ENCODE assay signal across 12 cellular contexts in the genomic region with DNA sequence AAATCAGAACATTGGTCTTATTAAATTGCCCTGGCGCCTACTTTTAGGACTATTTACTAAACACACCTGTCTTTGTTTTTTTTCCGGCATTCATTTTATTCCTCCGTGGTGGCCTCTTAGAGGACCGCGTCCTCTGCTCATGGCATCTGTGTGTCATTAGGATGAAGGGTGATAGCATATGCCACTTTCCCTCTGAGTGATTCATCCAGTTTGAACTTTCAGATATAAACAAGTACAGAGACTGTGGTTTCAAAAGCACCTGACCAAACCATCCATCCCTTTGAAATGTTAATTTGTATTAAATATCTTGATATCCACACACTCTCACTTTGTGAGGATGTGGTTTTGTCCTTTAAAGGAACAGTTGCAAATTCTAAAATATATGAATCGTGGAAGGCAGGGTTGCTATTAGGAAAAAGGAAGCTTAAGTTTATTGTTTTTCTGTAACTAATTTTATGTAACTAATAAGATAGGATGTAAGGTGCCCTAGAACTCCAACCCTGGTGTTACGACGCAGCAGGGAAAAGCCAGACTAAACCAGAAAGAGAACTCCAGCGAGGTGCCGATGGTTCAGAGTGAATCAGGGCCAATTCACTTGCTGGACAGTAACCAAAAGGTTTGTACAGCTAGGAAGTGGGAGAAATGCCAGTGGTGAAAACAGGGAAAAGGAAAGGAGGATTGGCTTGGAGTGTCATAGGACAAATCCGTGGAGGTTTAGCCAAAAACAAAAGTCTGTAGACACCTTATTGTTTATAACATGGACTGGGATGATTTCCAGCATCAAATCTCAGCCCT.
DNase-seq lines count a peak whose midpoint lies in the region; ATAC-seq, FAIRE-seq and TF ChIP-seq lines count a peak whose summit lies in the region.
"Had no signal": no experiment of that assay in that cellular context is flagged by ENCODE, and none has a peak within 500 bp of the region (broad histone marks: within the 10 kb centered on the region; RNA-seq: fewer than 3 reads in every experiment).

No MANE protein-coding gene starts in this region.

- H3K36me3 ChIP-seq in heart left ventricle: no peaks in the 10 kb centered on the region
- H3K36me3 ChIP-seq in naive thymus-derived CD4-positive, alpha-beta T cell (ENCODE audit: control insufficient read depth in 2 of 3, insufficient read depth in 3 of 3, low read length in 3 of 3): no peaks in the 10 kb centered on the region
- H3K36me3 ChIP-seq: lower lobe of right lung, thoracic aorta had no signal

- no peak overlapping the region for H3K4me3 Mint-ChIP-seq in natural killer cell
- no peak overlapping the region for H3K4me3 Mint-ChIP-seq in naive thymus-derived CD4-positive, alpha-beta T cell

- peak; percentile 36 for DNase-seq in ACHN
- peak; percentile 28 for DNase-seq in H54 (ENCODE audit: insufficient read length, low spot score)
- no peak for DNase-seq in heart left ventricle
- DNase-seq in natural killer cell: no peak
- no peak for DNase-seq in naive thymus-derived CD4-positive, alpha-beta T cell
- DNase-seq in COR-L47 (lab: John Stamatoyannopoulos, UW): no peak
- no peak for DNase-seq in NCI-H1436 treated with DMSO at 0.1 percent for 48 hours (lab: John Stamatoyannopoulos, UW)
- DNase-seq: cortex of kidney; lower lobe of right lung; stimulated activated CD4-positive, alpha-beta T cell treated with anti-CD3 and anti-CD28 coated beads, Interleukin-12 subunit alpha, Interleukin-12 subunit beta, amount 100 ng/mL, for 4 hours had no signal

- FAIRE-seq in H54 (lab: Jason Lieb, UNC): peak; percentile 78

- ATAC-seq in heart left ventricle (peak; percentile 61 to 82 (median 72)), natural killer cell (no peak)
- ATAC-seq in naive thymus-derived CD4-positive, alpha-beta T cell: no peak

- no peaks in the 10 kb centered on the region for H3K9me3 Mint-ChIP-seq in natural killer cell
- H3K9me3 Mint-ChIP-seq in naive thymus-derived CD4-positive, alpha-beta T cell: no peaks in the 10 kb centered on the region

- H3K4me1 Mint-ChIP-seq in natural killer cell: peaks cover 20 to 21% of the 10 kb centered on the region in 2 donors
- peaks cover 5 to 22% (median 12%) of the 10 kb centered on the region in 7 donors for H3K4me1 Mint-ChIP-seq in naive thymus-derived CD4-positive, alpha-beta T cell

- H3K27me3 Mint-ChIP-seq in natural killer cell (ENCODE audit: low read depth in 2 of 2): no peaks in the 10 kb centered on the region
- no peaks in the 10 kb centered on the region for H3K27me3 Mint-ChIP-seq in naive thymus-derived CD4-positive, alpha-beta T cell

- no peaks in the 10 kb centered on the region for H3K27me3 ChIP-seq in heart left ventricle
- no peaks in the 10 kb centered on the region for H3K27me3 ChIP-seq in naive thymus-derived CD4-positive, alpha-beta T cell (ENCODE audit: control insufficient read depth in 2 of 2, insufficient read depth in 2 of 2, low read length in 2 of 2)

- H3K27ac ChIP-seq in VCaP (peak overlapping the region; percentile 64), heart left ventricle (peak overlapping the region in 5 of 12 donors; percentile 2 to 60 (median 17))
- H3K27ac ChIP-seq in naive thymus-derived CD4-positive, alpha-beta T cell (ENCODE audit: low read depth, low read length): no peak overlapping the region
- H3K27ac ChIP-seq: lower lobe of right lung, thoracic aorta had no signal

- H3K36me3 Mint-ChIP-seq in natural killer cell: no peaks in the 10 kb centered on the region
- peaks cover 0 to 24% (median 4%) of the 10 kb centered on the region in 5 donors for H3K36me3 Mint-ChIP-seq in naive thymus-derived CD4-positive, alpha-beta T cell

- POLR2A ChIA-PET in naive thymus-derived CD4-positive, alpha-beta T cell (lab: Charles Lee): interaction anchor here (0.6 to 0.9 kb wide), 2 partner anchors 13 to 66 kb away, joined by 3 to 4 read pairs; no protein-coding TSS in a partner anchor

- TF ChIP-seq CTCF in VCaP (conservative IDR thresholded peaks at IDR 0.05) (no peak), heart left ventricle (IDR thresholded peaks at IDR 0.05) (no peak), natural killer cell (IDR thresholded peaks at IDR 0.05) (no peak)

- no peak overlapping the region for H3K27ac Mint-ChIP-seq in natural killer cell
- H3K27ac Mint-ChIP-seq in naive thymus-derived CD4-positive, alpha-beta T cell: peak overlapping the region in 2 of 9 donors; percentile 7 to 65

- no peak overlapping the region for H3K4me3 ChIP-seq in heart left ventricle
- H3K4me3 ChIP-seq in naive thymus-derived CD4-positive, alpha-beta T cell (ENCODE audit: low read length): no peak overlapping the region
- H3K4me3 ChIP-seq: lower lobe of right lung, thoracic aorta had no signal

- TF ChIP-seq POLR2A in H54 (IDR thresholded peaks at IDR 0.05; ENCODE audit: low read depth, low read length) (no peak), heart left ventricle (IDR thresholded peaks at IDR 0.05) (no peak)

- in situ Hi-C loops in ACHN (cut with HindIII; ENCODE audit: low pct_ligation_motif_present, low pct_unique_long_range_greater_than_20kb, low sequenced_read_pairs): no loop called here

- intact Hi-C loops in heart left ventricle (cut with DNase I) (no loop called here), natural killer cell (cut with micrococcal nuclease) (no loop called here)
- intact Hi-C loops in naive thymus-derived CD4-positive, alpha-beta T cell (cut with micrococcal nuclease): no loop called here

- no peaks in the 10 kb centered on the region for H3K9me3 ChIP-seq in heart left ventricle
- H3K9me3 ChIP-seq in naive thymus-derived CD4-positive, alpha-beta T cell (ENCODE audit: control insufficient read depth in 2 of 3, low read length in 3 of 3): no peaks in the 10 kb centered on the region
- H3K9me3 ChIP-seq: lower lobe of right lung, thoracic aorta had no signal

- H3K4me1 ChIP-seq in heart left ventricle: peaks cover 0 to 26% (median 11%) of the 10 kb centered on the region in 12 donors
- H3K4me1 ChIP-seq in naive thymus-derived CD4-positive, alpha-beta T cell (ENCODE audit: control insufficient read depth in 2 of 2, insufficient read depth in 2 of 2, low read length in 2 of 2): peaks cover 5 to 19% of the 10 kb centered on the region in 2 donors
- H3K4me1 ChIP-seq: lower lobe of right lung had no signal

- CTCF ChIA-PET in naive thymus-derived CD4-positive, alpha-beta T cell (lab: Charles Lee): no interaction called here

- 50 to 57% (median 52%) methylated on average over 11 of the region's 11 CpGs for WGBS in heart left ventricle, 4 donors

Comparison
In these comparisons a context has a peak if more than half of its experiments do, and no peak if none do; other contexts are left out.
1. DNase-seq: peak in ACHN (single experiment) and H54 (single experiment); none in heart left ventricle (0 of 5), natural killer cell (single experiment), naive thymus-derived CD4-positive, alpha-beta T cell (0 of 9), COR-L47 (single experiment) and NCI-H1436 treated with DMSO at 0.1 percent for 48 hours (single experiment).
2. ATAC-seq: peak in heart left ventricle (4 of 4); none in natural killer cell (0 of 3) and naive thymus-derived CD4-positive, alpha-beta T cell (single experiment).